Comparison of ENCODE assay signal across 16 cellular contexts in genomic region chr4:148881860-148882643, GRCh38.
"Had no signal": no experiment of that assay in that cellular context is flagged by ENCODE, and none has a peak within 500 bp of the region (broad histone marks: within the 10 kb centered on the region; RNA-seq: fewer than 3 reads in every experiment).

No MANE protein-coding gene starts in this region.

- H3K4me1 ChIP-seq: lower lobe of right lung, right lobe of liver, tibial artery had no signal

- H3K9me3 ChIP-seq: lower lobe of right lung, right lobe of liver, tibial artery had no signal

- H3K36me3 ChIP-seq: lower lobe of right lung, right lobe of liver, tibial artery had no signal

- H3K4me3 ChIP-seq: lower lobe of right lung, right lobe of liver, tibial artery had no signal

- ATAC-seq: activated CD8-positive, alpha-beta memory T cell treated with anti-CD3 and anti-CD28 coated beads, Interleukin-2, amount 10 ng/mL, durations not matched to agents 7 days and 5 days; activated T-helper 17 cell treated with anti-CD3 and anti-CD28 coated beads, Interleukin-2, amount 50 U/mL, for 72 hours; esophagus mucosa; lower lobe of right lung; right lobe of liver had no signal

- H3K27me3 ChIP-seq: right lobe of liver, tibial artery had no signal

- DNase-seq: activated CD4-positive, alpha-beta memory T cell treated with anti-CD3 and anti-CD28 coated beads, Interleukin-2, amount 10 ng/mL, durations not matched to agents 7 days and 5 days; activated CD4-positive, alpha-beta T cell treated with anti-CD3 and anti-CD28 coated beads for 48 hours; activated CD4-positive, CD25-positive, alpha-beta regulatory T cell; activated CD8-positive, alpha-beta memory T cell treated with anti-CD3 and anti-CD28 coated beads, Interleukin-2, amount 10 ng/mL, durations not matched to agents 7 days and 5 days; activated naive CD4-positive, alpha-beta T cell; activated naive CD8-positive, alpha-beta T cell treated with anti-CD3 and anti-CD28 coated beads for 36 hours; amniotic stem cell; effector CD4-positive, alpha-beta T cell; lower lobe of right lung; right lobe of liver; stimulated activated naive CD4-positive, alpha-beta T cell; T-helper 1 cell; T-helper 9 cell; tibial artery had no signal

- H3K27ac ChIP-seq: lower lobe of right lung, right lobe of liver, tibial artery had no signal
